In the genomic region with DNA sequence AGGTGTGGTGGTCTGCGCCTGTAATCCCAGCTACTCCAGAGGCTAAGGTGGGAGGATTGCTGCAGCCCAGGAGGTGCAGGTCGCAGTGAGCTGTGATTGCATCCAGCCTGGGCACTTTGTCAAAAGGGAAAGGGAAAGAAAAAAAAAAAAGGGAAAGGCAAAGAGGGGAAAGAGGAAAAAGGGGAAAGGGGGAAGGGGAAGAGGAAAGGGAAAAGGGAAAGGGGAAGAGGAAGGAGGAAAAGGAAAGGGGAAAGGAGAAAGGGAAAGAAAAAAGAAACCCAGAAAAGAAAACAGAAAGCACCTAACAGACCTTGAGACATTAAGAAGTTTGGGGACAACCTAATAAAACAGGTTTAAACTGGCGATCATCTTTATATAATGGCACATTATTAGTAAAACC, we compare ENCODE assay signal across 18 cellular contexts.
"Had no signal": no experiment of that assay in that cellular context is flagged by ENCODE, and none has a peak within 500 bp of the region (broad histone marks: within the 10 kb centered on the region; RNA-seq: fewer than 3 reads in every experiment).

No MANE protein-coding gene starts in this region.

- FAIRE-seq: kidney had no signal

- H3K27me3 Mint-ChIP-seq: memory B cell; stimulated activated memory B cell treated with anti-CD40 and anti-IgM and Interleukin-4, amounts not matched to agents 10 μg/mL and 1 μg/mL and 100 μg/mL, for 72 hours; stimulated activated naive CD8-positive, alpha-beta T cell treated with anti-CD3 and anti-CD28 coated beads, Interleukin-15, Interleukin-2, amounts not matched to agents 100 ng/mL and 50 ng/mL, for 24 hours had no signal

- DNase-seq: dermis blood vessel endothelial cell; effector memory CD4-positive, alpha-beta T cell; foreskin keratinocyte; heart left ventricle; kidney; natural killer cell; occipital lobe; sigmoid colon; stimulated activated CD4-positive, alpha-beta T cell treated with anti-CD3 and anti-CD28 coated beads, Interleukin-2, amount 100 ng/mL, for 24 hours; stimulated activated CD4-positive, alpha-beta T cell treated with anti-CD3 and anti-CD28 coated beads, Interleukin-4, amount 100 ng/mL, for 24 hours; transverse colon; upper lobe of right lung; uterus had no signal

- ATAC-seq: foreskin keratinocyte; gastroesophageal sphincter; heart left ventricle; left lobe of liver; natural killer cell; stimulated activated memory B cell treated with anti-CD40 and anti-IgM and Interleukin-4, amounts not matched to agents 10 μg/mL and 1 μg/mL and 100 μg/mL, for 72 hours; upper lobe of right lung had no signal

- H3K4me3 Mint-ChIP-seq: memory B cell; natural killer cell; stimulated activated memory B cell treated with anti-CD40 and anti-IgM and Interleukin-4, amounts not matched to agents 10 μg/mL and 1 μg/mL and 100 μg/mL, for 72 hours; stimulated activated naive CD8-positive, alpha-beta T cell treated with anti-CD3 and anti-CD28 coated beads, Interleukin-15, Interleukin-2, amounts not matched to agents 100 ng/mL and 50 ng/mL, for 24 hours had no signal

- H3K9me3 Mint-ChIP-seq: memory B cell; natural killer cell; stimulated activated memory B cell treated with anti-CD40 and anti-IgM and Interleukin-4, amounts not matched to agents 10 μg/mL and 1 μg/mL and 100 μg/mL, for 72 hours; stimulated activated naive CD8-positive, alpha-beta T cell treated with anti-CD3 and anti-CD28 coated beads, Interleukin-15, Interleukin-2, amounts not matched to agents 100 ng/mL and 50 ng/mL, for 24 hours had no signal

- H3K27ac Mint-ChIP-seq: memory B cell; natural killer cell; stimulated activated memory B cell treated with anti-CD40 and anti-IgM and Interleukin-4, amounts not matched to agents 10 μg/mL and 1 μg/mL and 100 μg/mL, for 72 hours; stimulated activated naive CD8-positive, alpha-beta T cell treated with anti-CD3 and anti-CD28 coated beads, Interleukin-15, Interleukin-2, amounts not matched to agents 100 ng/mL and 50 ng/mL, for 24 hours had no signal
